In genomic region chr13:36146513-36147276, GRCh38 we compare ENCODE assay signal across 25 cellular contexts. TPM values are rescaled to one million over a fixed set of nuclear protein-coding genes. Genes with fewer than 3 reads are reported as not detected.
DNase-seq lines count a peak whose midpoint lies in the region; ATAC-seq and TF ChIP-seq lines count a peak whose summit lies in the region.
"Had no signal": no experiment of that assay in that cellular context is flagged by ENCODE, and none has a peak within 500 bp of the region (broad histone marks: within the 10 kb centered on the region; RNA-seq: fewer than 3 reads in every experiment).

No MANE protein-coding gene starts in this region.

- no peak overlapping the region for H3K4me3 ChIP-seq in heart right ventricle
- H3K4me3 ChIP-seq in cardiac fibroblast (replicated peaks in 1 of 2; ENCODE audit: low read depth in 2 of 2, low read length in 2 of 2) = no peak overlapping the region
- H3K4me3 ChIP-seq: GM23338, HAP-1, MG63 had no signal

- H3K27ac ChIP-seq in heart right ventricle (peak overlapping the region; percentile 25 to 78 (median 48)), C4-2B (peak overlapping the region; percentile 27; the same call in 1 of the 2 replicates)

- H3K4me1 ChIP-seq in heart right ventricle = peaks cover 0 to 11% (median 0%) of the 10 kb centered on the region in 9 donors
- H3K4me1 ChIP-seq: Caco-2, HAP-1 had no signal

- no peaks in the 10 kb centered on the region for H3K36me3 ChIP-seq in heart right ventricle
- H3K36me3 ChIP-seq: HAP-1, MG63 had no signal

- TF ChIP-seq CTCF in heart right ventricle (IDR thresholded peaks at IDR 0.05) (no peak), C4-2B (conservative IDR thresholded peaks at IDR 0.05) (no peak), cardiac fibroblast (IDR thresholded peaks at IDR 0.05; ENCODE audit: low read depth, low read length) (no peak), omental fat pad (IDR thresholded peaks at IDR 0.05) (no peak)

- intact Hi-C loops in heart right ventricle (cut with DNase I) (no loop called here), cardiac septum (cut with DNase I) (no loop called here)

- ATAC-seq in heart right ventricle = peak in 5 of 8 donors; percentile 29 to 90 (median 72)
- ATAC-seq in omental fat pad (ENCODE audit: low FRiP score) = no peak
- ATAC-seq: CD8-positive, alpha-beta T cell; GM23338 had no signal

- in situ Hi-C loops in G401 (cut with HindIII; ENCODE audit: low sequenced_read_pairs) = no loop called here

- peaks cover 0 to 24% (median 0%) of the 10 kb centered on the region in 11 donors for H3K9me3 ChIP-seq in heart right ventricle
- H3K9me3 ChIP-seq: Caco-2, HAP-1 had no signal

- no peaks in the 10 kb centered on the region for H3K27me3 ChIP-seq in heart right ventricle
- H3K27me3 ChIP-seq: MG63 had no signal

- no peak for DNase-seq in heart right ventricle
- DNase-seq in cardiac septum (ENCODE audit: low spot score) = no peak
- peak; percentile 17 to 18 for DNase-seq in cardiac fibroblast (ENCODE audit: low read depth in 2 of 2)
- peak; percentile 54 for DNase-seq in iris pigment epithelial cell (ENCODE audit: low read depth)
- no peak for DNase-seq in G401 (ENCODE audit: low spot score)
- no peak for DNase-seq in omental fat pad (ENCODE audit: low spot score)
- DNase-seq: C1 segment of cervical spinal cord; Caco-2; CD8-positive, alpha-beta T cell; EL; GF-D8; HFFc6; KBM-7; MG63; NCI-H1105 treated with DMSO at 0.1 percent for 48 hours; NCI-H146; NCI-H1930; NCI-H2107; NCI-H446; NCI-H524 treated with DMSO at 0.1 percent for 48 hours; NCI-H774; SHP77 had no signal

- 56 to 81% methylated on average over 4 of the region's 4 CpGs for WGBS in heart right ventricle, 2 donors

RNA-seq across cellular contexts. Expression of gene DCLK1, which starts 15.5 kb away (rescaled TPM):
- total RNA-seq in heart right ventricle = 10 to 100 TPM in 6 of 10 donors, 1 to 10 TPM in 4; 5.8 to 16.9 (median 10.4) TPM
- 1 to 10 TPM; 3.4 to 8.1 TPM for polyA plus RNA-seq in heart right ventricle
- total RNA-seq in cardiac septum = 13.8 TPM
- total RNA-seq in G401 (2014; rRNA removed; shearing (Covaris generic)) = not detected in 2 replicates
- 100 to 1,000 TPM in 1 of 4 donors, 10 to 100 TPM in 3; 13.9 to 206 (median 30.5) TPM for total RNA-seq in omental fat pad
- total RNA-seq: Caco-2; CD8-positive, alpha-beta T cell; HFFc6 had no signal

Comparison
In these comparisons a context has a peak if more than half of its experiments do, and no peak if none do; other contexts are left out.
1. DNase-seq: peak in cardiac fibroblast (2 of 2) and iris pigment epithelial cell (single experiment); none in heart right ventricle (0 of 2), cardiac septum (single experiment), G401 (single experiment) and omental fat pad (single experiment).